In the genomic region with DNA sequence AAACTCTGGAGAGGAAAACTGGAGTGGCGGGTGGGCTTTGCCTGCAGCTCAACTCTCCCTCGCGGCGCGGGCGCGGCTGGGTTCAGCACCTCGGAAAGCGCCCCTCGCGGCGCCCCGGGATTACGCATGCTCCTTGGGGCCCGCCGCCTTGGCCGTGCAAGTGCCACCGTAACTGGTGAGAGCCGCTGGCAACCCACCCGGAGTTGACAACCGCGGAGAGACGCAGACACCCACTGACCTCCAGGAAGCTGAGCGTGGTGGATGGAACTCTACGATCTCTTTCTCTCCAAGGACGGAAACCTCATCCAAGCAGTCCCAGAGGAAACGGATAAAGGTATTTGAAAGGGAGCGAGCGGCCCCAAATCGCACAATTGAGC, we compare ENCODE assay signal across 8 cellular contexts. TPM values are rescaled to one million over a fixed set of nuclear protein-coding genes. Genes with fewer than 3 reads are reported as not detected.
DNase-seq lines count a peak whose midpoint lies in the region; ATAC-seq lines count a peak whose summit lies in the region.

No MANE protein-coding gene starts in this region.

- ATAC-seq in GM18909 (IDR thresholded peaks at IDR 0.05; ENCODE audit: poor library complexity, unreplicated experiment) (peak; percentile 47), right cardiac atrium (peak; percentile 89 to 91)

- WGBS in right cardiac atrium: 2% methylated on average over 30 of the region's 30 CpGs

- H3K27ac ChIP-seq in right cardiac atrium (ENCODE audit: low read length): no peak overlapping the region

- H3K4me1 ChIP-seq in adipocyte (ENCODE audit: control insufficient read depth, insufficient read depth, low read length) (peaks cover 23% of the 10 kb centered on the region), right cardiac atrium (ENCODE audit: control insufficient read depth, insufficient read depth, low read length) (no peaks in the 10 kb centered on the region)

- no peaks in the 10 kb centered on the region for H3K36me3 ChIP-seq in adipocyte (ENCODE audit: control insufficient read depth, insufficient read depth, low read length, severe bottlenecking)

- H3K9ac ChIP-seq in adipocyte (ENCODE audit: low read length): no peak overlapping the region

- peaks cover 3% of the 10 kb centered on the region for H3K9me3 ChIP-seq in adipocyte (ENCODE audit: control insufficient read depth, low read length)
- no peaks in the 10 kb centered on the region for H3K9me3 ChIP-seq in right cardiac atrium (ENCODE audit: control insufficient read depth, low read length)

- H3K27me3 ChIP-seq in adipocyte (replicated peaks; ENCODE audit: control insufficient read depth, insufficient read depth, low read length): peaks cover 35% of the 10 kb centered on the region
- H3K27me3 ChIP-seq in right cardiac atrium (ENCODE audit: control insufficient read depth, insufficient read depth): no peaks in the 10 kb centered on the region

- peak; percentile 45 for DNase-seq in ACHN
- peak; percentile 7 for DNase-seq in NCI-H460 (ENCODE audit: extremely low read depth, low read depth)
- peak; percentile 87 for DNase-seq in adipocyte (ENCODE audit: low read depth)
- peak; percentile 68 to 87 (median 80) for DNase-seq in right cardiac atrium
- DNase-seq in retina: peak; percentile 87
- DNase-seq in NCI-H146 treated with DMSO at 0.1 percent for 48 hours (lab: John Stamatoyannopoulos, UW; ENCODE audit: unreplicated experiment): no peak
- DNase-seq in GDM1 (lab: John Stamatoyannopoulos, UW): no peak

- H3K4me3 ChIP-seq in adipocyte (ENCODE audit: low read length) (peak overlapping the region; percentile 89), right cardiac atrium (ENCODE audit: low read length) (peak overlapping the region; percentile 4)

- in situ Hi-C loops in ACHN (cut with HindIII; ENCODE audit: low pct_ligation_motif_present, low pct_unique_long_range_greater_than_20kb, low sequenced_read_pairs): no loop called here

- intact Hi-C loops in right cardiac atrium (cut with DNase I): loop anchor here in 1 of 4 donors (10.0 kb wide), 2 partner anchors 471 to 501 kb away; no protein-coding TSS in a partner anchor

RNA-seq across cellular contexts. Expression of a gene that starts 0.2 kb away (rescaled TPM):
- not detected in 2 replicates for total RNA-seq in NCI-H460 (2014; rRNA removed; shearing (Covaris generic))
- polyA plus RNA-seq in NCI-H460 (2014; cell fraction: nucleus; rRNA removed): not detected in 2 replicates
- not detected for total RNA-seq in right cardiac atrium
- not detected for polyA plus RNA-seq in right cardiac atrium

RNA-seq across cellular contexts. Expression of a gene that starts 44.2 kb away (rescaled TPM):
- 0.92 and 1.6 TPM in 2 replicates for total RNA-seq in NCI-H460 (2014; rRNA removed; shearing (Covaris generic))
- 1.7 and 2.4 TPM in 2 replicates for polyA plus RNA-seq in NCI-H460 (2014; cell fraction: nucleus; rRNA removed)
- total RNA-seq in right cardiac atrium: 1 to 10 TPM in 3 of 4 donors, under 1 TPM in 1; 0.54 to 1.4 (median 1.1) TPM
- polyA plus RNA-seq in right cardiac atrium: 0.54 TPM

RNA-seq across cellular contexts. Expression of a gene that starts 48.5 kb away (rescaled TPM):
- total RNA-seq in NCI-H460 (2014; rRNA removed; shearing (Covaris generic)): not detected in 2 replicates
- polyA plus RNA-seq in NCI-H460 (2014; cell fraction: nucleus; rRNA removed): not detected in 2 replicates
- total RNA-seq in right cardiac atrium: under 1 TPM in 1 of 4 donors, not detected in 3; 0.32 TPM
- polyA plus RNA-seq in right cardiac atrium: 0.70 TPM

Comparison
In these comparisons a context has a peak if more than half of its experiments do, and no peak if none do; other contexts are left out.
1. DNase-seq: peak in ACHN (single experiment), NCI-H460 (single experiment), adipocyte (single experiment), right cardiac atrium (3 of 3) and retina (single experiment); none in NCI-H146 treated with DMSO at 0.1 percent for 48 hours (single experiment) and GDM1 (single experiment).